31 cellular contexts compared by ENCODE assay signal in the genomic region with DNA sequence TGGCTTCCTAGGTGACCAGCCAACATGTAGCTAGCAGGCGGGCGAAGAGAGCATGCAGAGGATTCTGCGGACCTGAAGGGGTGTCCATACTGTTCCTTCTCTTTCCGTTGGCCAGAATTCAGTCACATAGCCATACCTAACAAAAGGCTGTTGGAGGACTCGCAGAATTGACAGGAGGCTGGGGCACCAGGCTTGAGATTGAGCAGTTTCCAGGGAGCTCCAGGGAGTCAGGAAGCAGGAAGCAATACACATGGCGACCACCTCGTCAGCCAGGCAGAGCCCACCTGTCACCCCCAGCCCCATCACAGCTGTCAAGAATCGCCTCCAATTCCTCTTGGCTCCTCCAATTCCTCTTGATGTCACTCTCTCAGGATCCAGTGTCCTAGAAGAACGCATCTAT. TPM values are rescaled to one million over a fixed set of nuclear protein-coding genes. Genes with fewer than 3 reads are reported as not detected.
"Had no signal": no experiment of that assay in that cellular context is flagged by ENCODE, and none has a peak within 500 bp of the region (broad histone marks: within the 10 kb centered on the region; RNA-seq: fewer than 3 reads in every experiment).

No MANE protein-coding gene starts in this region.

- ATAC-seq: activated CD4-positive, alpha-beta T cell treated with anti-CD3 and anti-CD28 coated beads for 36 hours; activated CD4-positive, CD25-positive, alpha-beta regulatory T cell treated with anti-CD3 and anti-CD28 coated beads, Interleukin-2, amount 50 U/mL, for 24 hours; activated CD8-positive, alpha-beta memory T cell treated with anti-CD3 and anti-CD28 coated beads, Interleukin-2, amount 10 ng/mL, durations not matched to agents 7 days and 5 days; activated CD8-positive, alpha-beta T cell treated with anti-CD3 and anti-CD28 coated beads, Interleukin-2, amount 10 ng/mL, durations not matched to agents 7 days and 5 days; activated naive CD8-positive, alpha-beta T cell treated with anti-CD3 and anti-CD28 coated beads, Interleukin-2, amount 50 U/mL, for 24 hours; WTC11 had no signal

- H3K9me3 ChIP-seq: ascending aorta had no signal

- H3K4me3 ChIP-seq: ascending aorta, cardiac muscle cell had no signal

- H3K36me3 ChIP-seq: ascending aorta, cardiac muscle cell, WERI-Rb-1 had no signal

- H3K27ac ChIP-seq: ascending aorta, cardiac muscle cell, WERI-Rb-1 had no signal

- H3K27me3 ChIP-seq: ascending aorta, cardiac muscle cell had no signal

- DNase-seq: activated CD4-positive, alpha-beta memory T cell treated with anti-CD3 and anti-CD28 coated beads, Interleukin-2, amount 10 ng/mL, durations not matched to agents 7 days and 5 days; activated CD4-positive, alpha-beta T cell treated with anti-CD3 and anti-CD28 coated beads for 1 hour; activated CD4-positive, alpha-beta T cell treated with anti-CD3 and anti-CD28 coated beads for 36 hours; activated CD4-positive, alpha-beta T cell treated with anti-CD3 and anti-CD28 coated beads for 48 hours; activated CD4-positive, alpha-beta T cell treated with anti-CD3 and anti-CD28 coated beads, Interleukin-2, amount 10 ng/mL, durations not matched to agents 7 days and 5 days; activated CD4-positive, alpha-beta T cell treated with anti-CD3 and anti-CD28 coated beads, Interleukin-2, amount 50 U/mL, for 48 hours; activated CD4-positive, CD25-positive, alpha-beta regulatory T cell; activated CD8-positive, alpha-beta memory T cell treated with anti-CD3 and anti-CD28 coated beads for 24 hours; activated CD8-positive, alpha-beta memory T cell treated with anti-CD3 and anti-CD28 coated beads, Interleukin-2, amount 10 ng/mL, durations not matched to agents 7 days and 5 days; activated CD8-positive, alpha-beta memory T cell treated with anti-CD3 and anti-CD28 coated beads, Interleukin-2, amount 50 U/mL, for 48 hours; activated CD8-positive, alpha-beta T cell treated with anti-CD3 and anti-CD28 coated beads, Interleukin-2, amount 10 ng/mL, durations not matched to agents 7 days and 5 days; activated effector memory CD4-positive, alpha-beta T cell treated with Interleukin-2 at 50 U/mL for 16 hours; activated gamma-delta T cell; activated naive CD4-positive, alpha-beta T cell treated with anti-CD3 and anti-CD28 coated beads, Interleukin-2, amount 10 ng/mL, durations not matched to agents 7 days and 5 days; activated naive CD4-positive, alpha-beta T cell treated with Interleukin-2 at 50 U/mL for 16 hours; activated naive CD8-positive, alpha-beta T cell treated with anti-CD3 and anti-CD28 coated beads, Interleukin-2, amount 10 ng/mL, durations not matched to agents 7 days and 5 days; activated naive CD8-positive, alpha-beta T cell treated with anti-CD3 and anti-CD28 coated beads, Interleukin-2, amount 50 U/mL, for 24 hours; activated T-cell treated with anti-CD3 and anti-CD28 coated beads, Interleukin-2, amount 50 U/mL, for 24 hours; activated T-cell treated with anti-CD3 and anti-CD28 coated beads, Interleukin-2, amount 50 U/mL, for 48 hours; amygdala; anterior cingulate cortex; central memory CD4-positive, alpha-beta T cell; T-helper 1 cell; T-helper 2 cell; T-helper 9 cell; WERI-Rb-1 had no signal

- H3K4me1 ChIP-seq: ascending aorta had no signal

RNA-seq across cellular contexts. Expression of gene ACSBG1, which starts 16.8 kb away (rescaled TPM):
- total RNA-seq: activated CD4-positive, alpha-beta memory T cell treated with anti-CD3 and anti-CD28 coated beads, Interleukin-2, amount 10 ng/mL, durations not matched to agents 7 days and 5 days; activated CD4-positive, alpha-beta T cell treated with anti-CD3 and anti-CD28 coated beads, Interleukin-2, amount 10 ng/mL, durations not matched to agents 7 days and 5 days; ascending aorta; bronchial epithelial cell had no signal
